Comparison of ENCODE assay signal across 8 cellular contexts in genomic region chr19:10517760-10518443, GRCh38. TPM values are rescaled to one million over a fixed set of nuclear protein-coding genes. Genes with fewer than 3 reads are reported as not detected.
DNase-seq lines count a peak whose midpoint lies in the region; ATAC-seq and TF ChIP-seq lines count a peak whose summit lies in the region.

No MANE protein-coding gene starts in this region.

- TF ChIP-seq CTCF in mammary epithelial cell (conservative IDR thresholded peaks at IDR 0.05 in 1 of 2, IDR thresholded peaks at IDR 0.05 in 1 of 2; ENCODE audit: extremely low read depth in 1 of 2, insufficient read depth in 1 of 2, low read depth in 1 of 2, low read length in 2 of 2): no peak

- WGBS in mammary epithelial cell (ENCODE audit: low coverage, missing lambda C conversion rate): 23% methylated on average over 6 of the region's 27 CpGs
- 4% methylated on average over 27 of the region's 27 CpGs for WGBS in thymus

- H3K79me2 ChIP-seq in mammary epithelial cell (ENCODE audit: insufficient read depth, low read length): peaks cover 3% of the 10 kb centered on the region

- H3K9me3 ChIP-seq in mammary epithelial cell (replicated peaks; ENCODE audit: insufficient read depth, low read length) (no peaks in the 10 kb centered on the region), thymus (ENCODE audit: control insufficient read depth) (no peaks in the 10 kb centered on the region)

- peak overlapping the region; percentile 65 to 69 (median 66) for H3K4me3 ChIP-seq in mammary epithelial cell (replicated peaks in 1 of 3; ENCODE audit: insufficient read depth in 1 of 3, low read depth in 2 of 3, low read length in 3 of 3)
- H3K4me3 ChIP-seq in thymus (ENCODE audit: low read length): peak overlapping the region; percentile 22

- dilution Hi-C loops in mammary epithelial cell (cut with HindIII; ENCODE audit: low sequenced_read_pairs): loop anchor here (10.0 kb wide), 1 partner anchor 113 kb away; the partner anchor contains the start of gene CDC37

- intact Hi-C loops in mammary epithelial cell (cut with micrococcal nuclease): loop anchor here (2.0 kb wide), 1 partner anchor 15 kb away; the partner anchor contains the start of gene KEAP1

- in situ Hi-C loops in mammary epithelial cell (cut with MboI; ENCODE audit: low sequenced_read_pairs in 2 of 2): no loop called here

- H3K4me1 ChIP-seq in mammary epithelial cell (ENCODE audit: insufficient read depth, low read length) (peaks cover 24% of the 10 kb centered on the region), thymus (ENCODE audit: control insufficient read depth, insufficient read depth, low read length) (peaks cover 20% of the 10 kb centered on the region)

- peak; percentile 33 to 41 for ATAC-seq in activated CD4-positive, CD25-positive, alpha-beta regulatory T cell treated with anti-CD3 and anti-CD28 coated beads, Interleukin-2, amount 50 U/mL, for 24 hours
- no peak for ATAC-seq in GM18520 (IDR thresholded peaks at IDR 0.05; ENCODE audit: unreplicated experiment)
- ATAC-seq in HG03025 (IDR thresholded peaks at IDR 0.05; ENCODE audit: low FRiP score, unreplicated experiment): no peak

- H3K27me3 ChIP-seq in mammary epithelial cell (ENCODE audit: insufficient read depth, low read length): no peaks in the 10 kb centered on the region
- peaks cover 70% of the 10 kb centered on the region for H3K27me3 ChIP-seq in thymus (ENCODE audit: control insufficient read depth, insufficient read depth)

- no peak overlapping the region for H3K9ac ChIP-seq in mammary epithelial cell (ENCODE audit: insufficient read depth, low read length)

- peak overlapping the region; percentile 99 for H3K4me2 ChIP-seq in mammary epithelial cell (ENCODE audit: insufficient read depth, low read depth, low read length)

- peak overlapping the region; percentile 94 for H2AFZ ChIP-seq in mammary epithelial cell (ENCODE audit: low read depth, low read length)

- no peak for DNase-seq in activated CD4-positive, CD25-positive, alpha-beta regulatory T cell treated with anti-CD3 and anti-CD28 coated beads, Interleukin-2, amount 50 U/mL, for 72 hours
- DNase-seq in NCI-H446 treated with DMSO at 0.1 percent for 48 hours (lab: John Stamatoyannopoulos, UW) (peak; percentile 22), mammary epithelial cell (no peak), left kidney (ENCODE audit: low read depth, low spot score) (peak; percentile 61)

- no peak overlapping the region for H3K27ac ChIP-seq in mammary epithelial cell (ENCODE audit: insufficient read depth, low read depth, low read length)
- H3K27ac ChIP-seq in thymus (ENCODE audit: low read depth): no peak overlapping the region

- no TSS peak for BruUV-seq in mammary epithelial cell (replicated peaks; lab: Mats Ljungman, UMichigan)

- CTCF ChIA-PET in mammary epithelial cell (lab: Charles Lee; ENCODE audit: low non-redundant PET): interaction anchor here (0.5 kb wide), 1 partner anchor 177 kb away, joined by 18 read pairs; no protein-coding TSS in a partner anchor

- H3K36me3 ChIP-seq in mammary epithelial cell (ENCODE audit: insufficient read depth, low read length) (no peaks in the 10 kb centered on the region), thymus (ENCODE audit: control insufficient read depth, insufficient read depth) (no peaks in the 10 kb centered on the region)

- H4K20me1 ChIP-seq in mammary epithelial cell (ENCODE audit: insufficient read depth, low read length): no peaks in the 10 kb centered on the region

RNA-seq across cellular contexts. Expression of gene S1PR5, which starts 0.7 kb away (rescaled TPM):
- 10 to 100 TPM in 1 of 2 donors, 1 to 10 TPM in 1; 8.5 to 12.2 TPM for total RNA-seq in mammary epithelial cell
- 4.0 TPM for polyA plus RNA-seq in mammary epithelial cell
- 1.5 TPM for polyA minus RNA-seq in mammary epithelial cell
- polyA plus RNA-seq in thymus: 4.2 TPM

RNA-seq across cellular contexts. Expression of gene KEAP1, which starts 14.7 kb away (rescaled TPM):
- total RNA-seq in mammary epithelial cell: 10 to 100 TPM; 47.5 to 51.0 TPM
- polyA plus RNA-seq in mammary epithelial cell (46.1 TPM), thymus (59.5 TPM)
- 108 TPM for polyA minus RNA-seq in mammary epithelial cell

RNA-seq across cellular contexts. Expression of gene ATG4D, which starts 25.8 kb away (rescaled TPM):
- 10 to 100 TPM; 20.7 to 28.9 TPM for total RNA-seq in mammary epithelial cell
- polyA plus RNA-seq in mammary epithelial cell (16.9 TPM), thymus (54.0 TPM)
- polyA minus RNA-seq in mammary epithelial cell: 24.2 TPM

RNA-seq across cellular contexts. Expression of gene KRI1, which starts 47.9 kb away (rescaled TPM):
- 10 to 100 TPM; 10.3 to 32.7 TPM for total RNA-seq in mammary epithelial cell
- polyA plus RNA-seq in mammary epithelial cell (13.2 TPM), thymus (77.5 TPM)
- polyA minus RNA-seq in mammary epithelial cell: 19.7 TPM

RNA-seq across cellular contexts. Expression of gene CDKN2D, which starts 50.9 kb away (rescaled TPM):
- total RNA-seq in mammary epithelial cell: 1 to 10 TPM; 3.3 to 8.2 TPM
- polyA plus RNA-seq in mammary epithelial cell: 8.9 TPM
- 0.57 TPM for polyA minus RNA-seq in mammary epithelial cell
- polyA plus RNA-seq in thymus: 42.3 TPM

Comparison
In these comparisons a context has a peak if more than half of its experiments do, and no peak if none do; other contexts are left out.
1. ATAC-seq: peak in activated CD4-positive, CD25-positive, alpha-beta regulatory T cell treated with anti-CD3 and anti-CD28 coated beads, Interleukin-2, amount 50 U/mL, for 24 hours (2 of 2); none in GM18520 (single experiment) and HG03025 (single experiment).
2. DNase-seq: peak in NCI-H446 treated with DMSO at 0.1 percent for 48 hours (single experiment) and left kidney (single experiment); none in activated CD4-positive, CD25-positive, alpha-beta regulatory T cell treated with anti-CD3 and anti-CD28 coated beads, Interleukin-2, amount 50 U/mL, for 72 hours (single experiment) and mammary epithelial cell (single experiment).